8 cellular contexts compared by ENCODE assay signal in the genomic region with DNA sequence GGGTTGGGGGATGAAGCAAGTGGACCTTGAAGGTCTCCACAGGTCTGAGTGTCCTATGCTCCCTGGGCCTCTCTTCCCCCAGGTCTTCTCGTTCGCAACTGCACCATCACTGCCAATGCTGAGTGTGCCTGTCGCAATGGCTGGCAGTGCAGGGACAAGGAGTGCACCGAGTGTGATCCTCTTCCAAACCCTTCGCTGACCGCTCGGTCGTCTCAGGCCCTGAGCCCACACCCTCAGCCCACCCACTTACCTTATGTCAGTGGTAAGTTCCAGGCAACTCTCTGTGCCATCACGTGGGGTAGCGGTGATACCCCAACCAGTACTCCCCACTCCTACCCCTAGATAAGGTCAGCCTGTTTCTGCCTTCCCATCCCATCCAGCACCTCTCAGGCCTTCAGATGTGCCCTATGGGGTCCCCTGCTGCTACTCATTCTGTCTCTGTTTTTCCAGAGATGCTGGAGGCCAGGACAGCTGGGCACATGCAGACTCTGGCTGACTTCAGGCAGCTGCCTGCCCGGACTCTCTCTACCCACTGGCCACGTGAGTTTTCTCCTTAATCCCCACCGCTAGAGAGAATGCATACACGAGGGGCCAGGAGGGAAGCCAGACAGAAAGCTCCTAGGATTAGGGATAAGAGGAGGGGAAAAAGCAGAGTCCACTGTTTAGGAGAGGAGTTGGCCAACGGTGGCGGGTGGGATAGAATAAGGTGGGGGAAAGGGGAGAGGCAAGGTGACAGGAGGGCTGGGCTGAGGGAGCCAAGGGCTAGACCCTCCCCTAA. TPM values are rescaled to one million over a fixed set of nuclear protein-coding genes. Genes with fewer than 3 reads are reported as not detected.
DNase-seq lines count a peak whose midpoint lies in the region; ATAC-seq, FAIRE-seq and TF ChIP-seq lines count a peak whose summit lies in the region.

No MANE protein-coding gene starts in this region.

- H3K27ac ChIP-seq in CD4-positive, CD25-positive, alpha-beta regulatory T cell (ENCODE audit: insufficient read depth, low read length, poor library complexity, severe bottlenecking) = peak overlapping the region; percentile 99
- peak overlapping the region; percentile 99 for H3K27ac ChIP-seq in OCI-LY1 (ENCODE audit: low read depth, low read length, poor library complexity, severe bottlenecking)
- no peak overlapping the region for H3K27ac ChIP-seq in endothelial cell of umbilical vein (ENCODE audit: insufficient read depth, low read depth, low read length)
- peak overlapping the region; percentile 94 for H3K27ac ChIP-seq in ovary

- TF ChIP-seq CTCF in OCI-LY1 (IDR thresholded peaks at IDR 0.05; ENCODE audit: low read length) (no peak), endothelial cell of umbilical vein (IDR thresholded peaks at IDR 0.05; ENCODE audit: extremely low read depth in 1 of 2, insufficient read depth in 1 of 2, low read depth in 1 of 2, low read length in 2 of 2) (no peak), ovary (IDR thresholded peaks at IDR 0.05) (no peak)

- POLR2A ChIA-PET in endothelial cell of umbilical vein (lab: Charles Lee) = no interaction called here

- H3K4me2 ChIP-seq in OCI-LY1 (ENCODE audit: low read length) = peak overlapping the region; percentile 68
- peak overlapping the region; percentile 62 for H3K4me2 ChIP-seq in endothelial cell of umbilical vein (ENCODE audit: insufficient read depth, low read length)

- no peaks in the 10 kb centered on the region for H3K27me3 ChIP-seq in CD4-positive, CD25-positive, alpha-beta regulatory T cell (ENCODE audit: control insufficient read depth, insufficient read depth, low read length)
- H3K27me3 ChIP-seq in OCI-LY1 (ENCODE audit: insufficient read depth, low read length) = no peaks in the 10 kb centered on the region
- no peaks in the 10 kb centered on the region for H3K27me3 ChIP-seq in endothelial cell of umbilical vein (ENCODE audit: control insufficient read depth in 2 of 2, insufficient read depth in 2 of 2, low read length in 2 of 2)
- H3K27me3 ChIP-seq in ovary = no peaks in the 10 kb centered on the region

- TF ChIP-seq EP300 in ovary (IDR thresholded peaks at IDR 0.05) = no peak

- H2AFZ ChIP-seq in OCI-LY1 (ENCODE audit: low read length) (no peak overlapping the region), endothelial cell of umbilical vein (ENCODE audit: low read depth, low read length) (no peak overlapping the region)

- peaks cover 27% of the 10 kb centered on the region for H3K36me3 ChIP-seq in CD4-positive, CD25-positive, alpha-beta regulatory T cell (ENCODE audit: control insufficient read depth, insufficient read depth, low read length)
- H3K36me3 ChIP-seq in OCI-LY1 (ENCODE audit: insufficient read depth, low read length) = peaks cover 64% of the 10 kb centered on the region; the same call in 1 of the 2 replicates
- no peaks in the 10 kb centered on the region for H3K36me3 ChIP-seq in endothelial cell of umbilical vein (ENCODE audit: control insufficient read depth in 2 of 2, extremely low read depth in 1 of 2, insufficient read depth in 2 of 2, low read length in 2 of 2)
- H3K36me3 ChIP-seq in ovary = no peaks in the 10 kb centered on the region

- H3K9me3 Mint-ChIP-seq in CD4-positive, CD25-positive, alpha-beta regulatory T cell = peaks cover 0 to 1% (median 0%) of the 10 kb centered on the region in 7 donors

- H3K9ac ChIP-seq in OCI-LY1 (ENCODE audit: low read length) = peak overlapping the region; percentile 74
- H3K9ac ChIP-seq in endothelial cell of umbilical vein (replicated peaks; ENCODE audit: extremely low read depth, insufficient read depth, low read length) = no peak overlapping the region

- CTCF ChIA-PET in endothelial cell of umbilical vein (lab: Charles Lee) = interaction anchor here (2.1 to 3.0 kb wide), 2 partner anchors 15 to 27 kb away, joined by 9 to 25 read pairs; no protein-coding TSS in a partner anchor

- BruUV-seq in endothelial cell of umbilical vein (replicated peaks; lab: Mats Ljungman, UMichigan) = no TSS peak

- intact Hi-C loops in endothelial cell of umbilical vein (cut with micrococcal nuclease) = no loop called here
- intact Hi-C loops in ovary (cut with DNase I) = no loop called here

- H3K27me3 Mint-ChIP-seq in CD4-positive, CD25-positive, alpha-beta regulatory T cell = no peaks in the 10 kb centered on the region

- peak overlapping the region; percentile 95 to 99 (median 98) for H3K4me3 Mint-ChIP-seq in CD4-positive, CD25-positive, alpha-beta regulatory T cell

- no peaks in the 10 kb centered on the region for H3K9me3 ChIP-seq in CD4-positive, CD25-positive, alpha-beta regulatory T cell (ENCODE audit: control insufficient read depth in 2 of 2, low read length in 2 of 2)
- H3K9me3 ChIP-seq in OCI-LY1 (ENCODE audit: low read length) = no peaks in the 10 kb centered on the region
- no peaks in the 10 kb centered on the region for H3K9me3 ChIP-seq in endothelial cell of umbilical vein (replicated peaks; ENCODE audit: control insufficient read depth, insufficient read depth, low read length)
- no peaks in the 10 kb centered on the region for H3K9me3 ChIP-seq in ovary

- H3K27ac Mint-ChIP-seq in CD4-positive, CD25-positive, alpha-beta regulatory T cell = peak overlapping the region; percentile 98 to 99 (median 98)

- H3K9me2 ChIP-seq in OCI-LY1 (ENCODE audit: low read depth, low read length) = no peaks in the 10 kb centered on the region

- peaks cover 5 to 81% (median 49%) of the 10 kb centered on the region in 4 donors for H3K4me1 Mint-ChIP-seq in CD4-positive, CD25-positive, alpha-beta regulatory T cell

- 49 to 58% (median 50%) methylated on average over 16 of the region's 16 CpGs for WGBS in ovary, 3 donors

- dilution Hi-C loops in endothelial cell of umbilical vein (cut with MboI; ENCODE audit: extremely low pct_ligation_motif_present, low sequenced_read_pairs) = no loop called here

- H3K4me1 ChIP-seq in CD4-positive, CD25-positive, alpha-beta regulatory T cell (ENCODE audit: control insufficient read depth, insufficient read depth, low read length, poor library complexity, severe bottlenecking) = peaks cover 78% of the 10 kb centered on the region
- peaks cover 67% of the 10 kb centered on the region for H3K4me1 ChIP-seq in OCI-LY1 (ENCODE audit: insufficient read depth, low read length, severe bottlenecking)
- H3K4me1 ChIP-seq in endothelial cell of umbilical vein (ENCODE audit: control insufficient read depth, extremely low read depth, insufficient read depth, low read length) = peaks cover 27% of the 10 kb centered on the region
- peaks cover 17% of the 10 kb centered on the region for H3K4me1 ChIP-seq in ovary (ENCODE audit: insufficient read depth)

- H3K4me3 ChIP-seq in CD4-positive, CD25-positive, alpha-beta regulatory T cell (ENCODE audit: low read depth, low read length) = peak overlapping the region; percentile 41
- H3K4me3 ChIP-seq in OCI-LY1 (ENCODE audit: low read depth, low read length, poor library complexity, severe bottlenecking) = peak overlapping the region; percentile 57
- H3K4me3 ChIP-seq in endothelial cell of umbilical vein (replicated peaks in 1 of 3; ENCODE audit: insufficient read depth in 1 of 3, low read depth in 1 of 3, low read length in 3 of 3) = peak overlapping the region in 1 of 3 experiments; percentile 51
- H3K4me3 ChIP-seq in ovary = peak overlapping the region; percentile 59

- H4K20me1 ChIP-seq in OCI-LY1 (ENCODE audit: insufficient read depth, low read length) (no peaks in the 10 kb centered on the region), endothelial cell of umbilical vein (replicated peaks; ENCODE audit: control insufficient read depth, extremely low read depth, insufficient read depth, low read length) (no peaks in the 10 kb centered on the region)

- peaks cover 7% of the 10 kb centered on the region; the same call in 1 of the 2 replicates for H3K79me2 ChIP-seq in OCI-LY1 (ENCODE audit: insufficient read depth, low read length)
- H3K79me2 ChIP-seq in endothelial cell of umbilical vein (ENCODE audit: control insufficient read depth, insufficient read depth, low read length) = no peaks in the 10 kb centered on the region

- H3K9me1 ChIP-seq in endothelial cell of umbilical vein (replicated peaks; ENCODE audit: control insufficient read depth, extremely low read depth, insufficient read depth, low read length) = no peaks in the 10 kb centered on the region

- H3K36me3 Mint-ChIP-seq in CD4-positive, CD25-positive, alpha-beta regulatory T cell = peaks cover 55% of the 10 kb centered on the region

- H3F3A ChIP-seq in OCI-LY1 (ENCODE audit: insufficient read depth, low read length) = no peaks in the 10 kb centered on the region

- ATAC-seq in CD4-positive, CD25-positive, alpha-beta regulatory T cell (ENCODE audit: low read depth in 2 of 2) = no peak

- peak; percentile 31 for FAIRE-seq in endothelial cell of umbilical vein (lab: Jason Lieb, UNC)
- FAIRE-seq in RCC 7860 (lab: Jason Lieb, UNC) = no peak

- DNase-seq in CD4-positive, CD25-positive, alpha-beta regulatory T cell = no peak
- DNase-seq in endothelial cell of umbilical vein (ENCODE audit: low read depth, low spot score) (no peak), ovary (no peak), EL (no peak), NCI-H1092 treated with DMSO at 0.1 percent for 48 hours (lab: John Stamatoyannopoulos, UW) (no peak), RCC 7860 (ENCODE audit: low spot score) (no peak), middle frontal gyrus (ENCODE audit: extremely low spot score, low spot score) (no peak)

- TF ChIP-seq POLR2A in endothelial cell of umbilical vein (IDR thresholded peaks at IDR 0.05; ENCODE audit: low read depth, low read length) (no peak), ovary (IDR thresholded peaks at IDR 0.05) (no peak)

RNA-seq across cellular contexts. Expression of a gene that starts 1.6 kb away (rescaled TPM):
- 28.0 TPM for total RNA-seq in CD4-positive, CD25-positive, alpha-beta regulatory T cell
- polyA plus RNA-seq in CD4-positive, CD25-positive, alpha-beta regulatory T cell = 10 to 100 TPM; 34.8 to 72.7 (median 46.9) TPM
- total RNA-seq in endothelial cell of umbilical vein = 9.9 and 11.7 TPM in 2 replicates
- 28.6 and 33.6 TPM in 2 replicates for polyA plus RNA-seq in endothelial cell of umbilical vein
- 18.1 and 19.6 TPM in 2 replicates for polyA plus RNA-seq in endothelial cell of umbilical vein (2011; cell fraction: cytosol; rRNA removed)
- 22.4 and 24.3 TPM in 2 replicates for polyA plus RNA-seq in endothelial cell of umbilical vein (2011; cell fraction: nucleus; rRNA removed)
- 5.8 and 7.5 TPM in 2 replicates for polyA plus RNA-seq in endothelial cell of umbilical vein (2012)
- polyA minus RNA-seq in endothelial cell of umbilical vein = 15.6 and 19.7 TPM in 2 replicates
- not detected for polyA minus RNA-seq in endothelial cell of umbilical vein (2011; cell fraction: cytosol; rRNA and poly(A)+ RNA removed)
- polyA minus RNA-seq in endothelial cell of umbilical vein (2011; cell fraction: nucleus; rRNA and poly(A)+ RNA removed) = 8.0 and 8.7 TPM in 2 replicates
- total RNA-seq in ovary = 10 to 100 TPM; 10.3 to 23.4 (median 15.3) TPM
- polyA plus RNA-seq in ovary = 10 to 100 TPM; 16.5 to 37.5 TPM

RNA-seq across cellular contexts. Expression of a gene that starts 5.5 kb away (rescaled TPM):
- total RNA-seq in CD4-positive, CD25-positive, alpha-beta regulatory T cell = 156 TPM
- 100 to 1,000 TPM; 547 to 707 (median 641) TPM for polyA plus RNA-seq in CD4-positive, CD25-positive, alpha-beta regulatory T cell
- total RNA-seq in endothelial cell of umbilical vein (not detected in 2 replicates), ovary (under 1 TPM in 5 of 7 donors, not detected in 2; 0.34 to 0.87 (median 0.55) TPM)
- polyA plus RNA-seq in endothelial cell of umbilical vein (not detected in 2 replicates), ovary (under 1 TPM; 0.38 to 0.63 TPM)
- polyA plus RNA-seq in endothelial cell of umbilical vein (2011; cell fraction: cytosol; rRNA removed) = not detected in 2 replicates
- polyA plus RNA-seq in endothelial cell of umbilical vein (2011; cell fraction: nucleus; rRNA removed) = not detected in 2 replicates
- 0.15 and 0.28 TPM in 2 replicates for polyA plus RNA-seq in endothelial cell of umbilical vein (2012)
- not detected in 2 replicates for polyA minus RNA-seq in endothelial cell of umbilical vein
- not detected for polyA minus RNA-seq in endothelial cell of umbilical vein (2011; cell fraction: cytosol; rRNA and poly(A)+ RNA removed)
- not detected in 2 replicates for polyA minus RNA-seq in endothelial cell of umbilical vein (2011; cell fraction: nucleus; rRNA and poly(A)+ RNA removed)

RNA-seq across cellular contexts. Expression of a gene that starts 20.2 kb away (rescaled TPM):
- total RNA-seq in CD4-positive, CD25-positive, alpha-beta regulatory T cell = 67.3 TPM
- polyA plus RNA-seq in CD4-positive, CD25-positive, alpha-beta regulatory T cell = 10 to 100 TPM in 3 of 4 donors, 1 to 10 TPM in 1; 9.8 to 16.1 (median 13.5) TPM
- total RNA-seq in endothelial cell of umbilical vein = 6.6 and 7.0 TPM in 2 replicates
- 9.0 and 9.9 TPM in 2 replicates for polyA plus RNA-seq in endothelial cell of umbilical vein
- 4.3 and 5.3 TPM in 2 replicates for polyA plus RNA-seq in endothelial cell of umbilical vein (2011; cell fraction: cytosol; rRNA removed)
- 30.7 and 42.7 TPM in 2 replicates for polyA plus RNA-seq in endothelial cell of umbilical vein (2011; cell fraction: nucleus; rRNA removed)
- 6.9 and 8.4 TPM in 2 replicates for polyA plus RNA-seq in endothelial cell of umbilical vein (2012)
- 5.5 and 12.9 TPM in 2 replicates for polyA minus RNA-seq in endothelial cell of umbilical vein
- 28.1 TPM for polyA minus RNA-seq in endothelial cell of umbilical vein (2011; cell fraction: cytosol; rRNA and poly(A)+ RNA removed)
- 7.4 and 9.7 TPM in 2 replicates for polyA minus RNA-seq in endothelial cell of umbilical vein (2011; cell fraction: nucleus; rRNA and poly(A)+ RNA removed)
- 10 to 100 TPM in 1 of 7 donors, 1 to 10 TPM in 6; 2.5 to 10.5 (median 5.8) TPM for total RNA-seq in ovary
- polyA plus RNA-seq in ovary = 10 to 100 TPM in 1 of 2 donors, 1 to 10 TPM in 1; 5.2 to 11.9 TPM

RNA-seq across cellular contexts. Expression of a gene that starts 42.8 kb away (rescaled TPM):
- total RNA-seq in CD4-positive, CD25-positive, alpha-beta regulatory T cell = 40.5 TPM
- polyA plus RNA-seq in CD4-positive, CD25-positive, alpha-beta regulatory T cell = 100 to 1,000 TPM; 243 to 372 (median 253) TPM
- total RNA-seq in endothelial cell of umbilical vein (267 and 273 TPM in 2 replicates), ovary (100 to 1,000 TPM in 4 of 7 donors, 10 to 100 TPM in 3; 27.5 to 119 (median 108) TPM)
- polyA plus RNA-seq in endothelial cell of umbilical vein (84.5 and 147 TPM in 2 replicates), ovary (100 to 1,000 TPM in 1 of 2 donors, 10 to 100 TPM in 1; 74.1 to 142 TPM)
- polyA plus RNA-seq in endothelial cell of umbilical vein (2011; cell fraction: cytosol; rRNA removed) = 159 and 183 TPM in 2 replicates
- 54.5 and 64.9 TPM in 2 replicates for polyA plus RNA-seq in endothelial cell of umbilical vein (2011; cell fraction: nucleus; rRNA removed)
- polyA plus RNA-seq in endothelial cell of umbilical vein (2012) = 256 and 305 TPM in 2 replicates
- 33.5 and 42.6 TPM in 2 replicates for polyA minus RNA-seq in endothelial cell of umbilical vein
- polyA minus RNA-seq in endothelial cell of umbilical vein (2011; cell fraction: cytosol; rRNA and poly(A)+ RNA removed) = 41.8 TPM
- 9.0 and 11.2 TPM in 2 replicates for polyA minus RNA-seq in endothelial cell of umbilical vein (2011; cell fraction: nucleus; rRNA and poly(A)+ RNA removed)

RNA-seq across cellular contexts. Expression of a gene that starts 43.6 kb away (rescaled TPM):
- total RNA-seq in CD4-positive, CD25-positive, alpha-beta regulatory T cell = 32.8 TPM
- polyA plus RNA-seq in CD4-positive, CD25-positive, alpha-beta regulatory T cell = 10 to 100 TPM; 21.5 to 29.1 (median 26.3) TPM
- 77.3 and 90.1 TPM in 2 replicates for total RNA-seq in endothelial cell of umbilical vein
- 33.6 and 41.8 TPM in 2 replicates for polyA plus RNA-seq in endothelial cell of umbilical vein
- polyA plus RNA-seq in endothelial cell of umbilical vein (2011; cell fraction: cytosol; rRNA removed) = 51.2 and 57.2 TPM in 2 replicates
- 57.7 and 61.4 TPM in 2 replicates for polyA plus RNA-seq in endothelial cell of umbilical vein (2011; cell fraction: nucleus; rRNA removed)
- polyA plus RNA-seq in endothelial cell of umbilical vein (2012) = 32.3 and 64.2 TPM in 2 replicates
- polyA minus RNA-seq in endothelial cell of umbilical vein = 96.4 and 101 TPM in 2 replicates
- polyA minus RNA-seq in endothelial cell of umbilical vein (2011; cell fraction: cytosol; rRNA and poly(A)+ RNA removed) = 117 TPM
- polyA minus RNA-seq in endothelial cell of umbilical vein (2011; cell fraction: nucleus; rRNA and poly(A)+ RNA removed) = 40.0 and 76.8 TPM in 2 replicates
- total RNA-seq in ovary = 10 to 100 TPM; 11.5 to 19.5 (median 16.4) TPM
- polyA plus RNA-seq in ovary = 10 to 100 TPM in 1 of 2 donors, 1 to 10 TPM in 1; 8.8 to 19.4 TPM

Comparison
In these comparisons a context has a peak if more than half of its experiments do, and no peak if none do; other contexts are left out.
1. RNA of a gene that starts 5.5 kb away (total RNA-seq): 156 TPM in CD4-positive, CD25-positive, alpha-beta regulatory T cell (single experiment); 0.34 to 0.87 TPM in ovary and not detected in endothelial cell of umbilical vein; every median in the first group is over 10 times any median in the second.